ENCODE assay signal across 15 cellular contexts in the genomic region with DNA sequence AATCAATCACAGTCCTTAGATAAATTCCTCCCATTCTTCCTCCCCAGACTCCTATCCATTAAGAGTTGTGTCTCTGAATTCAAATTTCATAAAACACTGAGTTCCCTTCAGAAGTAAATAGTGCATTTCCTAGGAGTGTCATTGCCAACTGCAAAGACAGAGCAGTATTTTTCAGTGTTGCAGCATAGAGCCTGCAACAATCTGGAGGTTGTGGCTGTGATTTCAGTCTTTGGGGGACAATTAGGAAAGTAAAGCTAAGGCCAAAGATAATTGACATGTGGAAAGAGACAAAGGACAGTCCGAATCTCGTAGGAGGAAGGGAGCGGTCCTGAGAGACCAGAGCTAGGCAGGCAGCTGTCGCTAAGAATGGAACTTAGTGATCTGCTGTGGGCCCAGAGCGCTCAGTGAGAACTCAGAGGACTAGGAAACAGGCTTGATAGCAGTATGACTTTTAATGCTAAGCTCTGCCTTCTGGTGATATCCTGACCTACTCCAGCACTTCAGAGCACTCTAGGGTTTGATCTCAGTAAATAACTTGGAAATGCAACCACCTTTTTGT. TPM values are rescaled to one million over a fixed set of nuclear protein-coding genes. Genes with fewer than 3 reads are reported as not detected.
A peak's percentile ranks its signal among the peaks of the same experiment; 100 is the strongest.
DNase-seq lines count a peak whose midpoint lies in the region; ATAC-seq, FAIRE-seq and TF ChIP-seq lines count a peak whose summit lies in the region.
"Had no signal": no experiment of that assay in that cellular context is flagged by ENCODE, and none has a peak within 500 bp of the region (broad histone marks: within the 10 kb centered on the region; RNA-seq: fewer than 3 reads in every experiment).

No MANE protein-coding gene starts in this region.

- ATAC-seq in sciatic nerve: peak; percentile 85
- ATAC-seq in GM23338: no peak
- ATAC-seq: activated T-cell treated with anti-CD3 and anti-CD28 coated beads, Interleukin-2, amount 50 U/mL, for 72 hours had no signal

- H3K27me3 Mint-ChIP-seq in GM23338 (ENCODE audit: insufficient read depth, low read depth, poor library complexity): no peaks in the 10 kb centered on the region
- H3K27me3 Mint-ChIP-seq: progenitor cell of endocrine pancreas had no signal

- no peak overlapping the region for H2AFZ ChIP-seq in GM23338

- no peaks in the 10 kb centered on the region for H3K9me3 Mint-ChIP-seq in GM23338
- H3K9me3 Mint-ChIP-seq: activated T-cell treated with anti-CD3 and anti-CD28 coated beads, Interleukin-2, amount 50 U/mL, for 72 hours had no signal

- no peaks in the 10 kb centered on the region for H3K27me3 ChIP-seq in dorsolateral prefrontal cortex
- H3K27me3 ChIP-seq in uterus: no peaks in the 10 kb centered on the region
- no peaks in the 10 kb centered on the region for H3K27me3 ChIP-seq in GM23338 (ENCODE audit: insufficient read depth)
- H3K27me3 ChIP-seq: BE2C had no signal

- intact Hi-C loops in dorsolateral prefrontal cortex (cut with DNase I): no loop called here
- intact Hi-C loops in sciatic nerve (cut with DNase I): no loop called here
- intact Hi-C loops in uterus (cut with DNase I; ENCODE audit: low total_unique reads): no loop called here

- H3K4me1 ChIP-seq in uterus: peaks cover 0 to 5% of the 10 kb centered on the region in 2 donors
- H3K4me1 ChIP-seq in GM23338 (ENCODE audit: insufficient read depth): peaks cover 6% of the 10 kb centered on the region

- no peak overlapping the region for H3K27ac Mint-ChIP-seq in GM23338
- H3K27ac Mint-ChIP-seq: activated T-cell treated with anti-CD3 and anti-CD28 coated beads, Interleukin-2, amount 50 U/mL, for 72 hours; progenitor cell of endocrine pancreas had no signal

- 0 out of 3 replicates have a peak, but pooled peaks cover 1% of the 10 kb centered on the region for H3K36me3 Mint-ChIP-seq in GM23338 (ENCODE audit: low read depth)

- no peak overlapping the region for H3K4me2 ChIP-seq in GM23338
- H3K4me2 ChIP-seq: SK-N-SH had no signal

- H3F3A ChIP-seq in GM23338 (replicated peaks; ENCODE audit: low read depth): no peaks in the 10 kb centered on the region

- H3K4me3 Mint-ChIP-seq in GM23338: no peak overlapping the region
- H3K4me3 Mint-ChIP-seq: activated T-cell treated with anti-CD3 and anti-CD28 coated beads, Interleukin-2, amount 50 U/mL, for 72 hours had no signal

- peak overlapping the region in 58 of 59 donors; percentile 16 to 91 (median 70) for H3K27ac ChIP-seq in dorsolateral prefrontal cortex
- peak overlapping the region; percentile 61 to 73 for H3K27ac ChIP-seq in uterus
- no peak overlapping the region; the same call in 1 of the 2 replicates for H3K27ac ChIP-seq in GM23338 (ENCODE audit: low read depth)

- no peaks in the 10 kb centered on the region for H3K9me2 ChIP-seq in GM23338 (ENCODE audit: insufficient read depth)
- H3K9me2 ChIP-seq: SK-N-SH had no signal

- H3K36me3 ChIP-seq in uterus (no peaks in the 10 kb centered on the region), GM23338 (ENCODE audit: insufficient read depth) (no peaks in the 10 kb centered on the region)
- H3K36me3 ChIP-seq: BE2C had no signal

- H3K9me3 ChIP-seq in uterus: no peaks in the 10 kb centered on the region
- H3K9me3 ChIP-seq: BE2C, SK-N-SH had no signal

- no peaks in the 10 kb centered on the region for H3K79me2 ChIP-seq in GM23338 (replicated peaks; ENCODE audit: insufficient read depth)

- H3K4me1 Mint-ChIP-seq in GM23338: peaks cover 7% of the 10 kb centered on the region

- no peak for TF ChIP-seq CTCF in dorsolateral prefrontal cortex (IDR thresholded peaks at IDR 0.05 in 54 of 56, conservative IDR thresholded peaks at IDR 0.05 in 2 of 56; ENCODE audit: low read depth in 1 of 56, partially characterized antibody in 56 of 56)
- TF ChIP-seq CTCF in uterus (IDR thresholded peaks at IDR 0.05): no peak
- TF ChIP-seq CTCF in GM23338 (conservative IDR thresholded peaks at IDR 0.05; ENCODE audit: low read depth in 2 of 2): no peak

- H4K20me1 ChIP-seq in GM23338 (replicated peaks; ENCODE audit: insufficient read depth): no peaks in the 10 kb centered on the region

- TF ChIP-seq POLR2A in uterus (IDR thresholded peaks at IDR 0.05): no peak

- FAIRE-seq in frontal cortex (lab: Jason Lieb, UNC): no peak

- H3K4me3 ChIP-seq in dorsolateral prefrontal cortex (no peak overlapping the region), uterus (no peak overlapping the region), GM23338 (no peak overlapping the region)

- DNase-seq in dorsolateral prefrontal cortex (peak in 1 of 10 donors; percentile 31), islet precursor cell (peak; percentile 40), sciatic nerve (ENCODE audit: low spot score) (no peak), uterus (no peak), iPS-NIHi7 (ENCODE audit: extremely low spot score) (no peak), frontal cortex (ENCODE audit: low spot score in 2 of 2) (no peak), GM23338 (ENCODE audit: low spot score) (no peak)
- DNase-seq: activated CD4-positive, alpha-beta T cell treated with anti-CD3 and anti-CD28 coated beads, Interleukin-2, amount 50 U/mL, for 4 hours; activated T-cell treated with anti-CD3 and anti-CD28 coated beads, Interleukin-2, amount 50 U/mL, for 72 hours; cortex of kidney; NCI-H1694 treated with DMSO at 0.1 percent for 48 hours; OCI-M1 had no signal

TF ChIP-seq in GM23338, 12 proteins besides CTCF, POLR2A, EP300 and RAD21 (continues in another document):
- TF ChIP-seq ZNF114 (CRISPR knock-in tag; IDR thresholded peaks at IDR 0.05) (no peak), NANOG (IDR thresholded peaks at IDR 0.05; ENCODE audit: borderline replicate concordance) (no peak), EZH2phosphoT487 (IDR thresholded peaks at IDR 0.05; ENCODE audit: unreplicated experiment) (no peak), JUNB (IDR thresholded peaks at IDR 0.05; ENCODE audit: unreplicated experiment) (no peak), EZH2 (IDR thresholded peaks at IDR 0.05; ENCODE audit: low read depth, unreplicated experiment) (no peak), POLR2AphosphoS5 (IDR thresholded peaks at IDR 0.05; ENCODE audit: low read depth) (no peak), ZNF331 (CRISPR knock-in tag; IDR thresholded peaks at IDR 0.05; ENCODE audit: low read depth) (no peak)
- TF ChIP-seq, protein P1, sequence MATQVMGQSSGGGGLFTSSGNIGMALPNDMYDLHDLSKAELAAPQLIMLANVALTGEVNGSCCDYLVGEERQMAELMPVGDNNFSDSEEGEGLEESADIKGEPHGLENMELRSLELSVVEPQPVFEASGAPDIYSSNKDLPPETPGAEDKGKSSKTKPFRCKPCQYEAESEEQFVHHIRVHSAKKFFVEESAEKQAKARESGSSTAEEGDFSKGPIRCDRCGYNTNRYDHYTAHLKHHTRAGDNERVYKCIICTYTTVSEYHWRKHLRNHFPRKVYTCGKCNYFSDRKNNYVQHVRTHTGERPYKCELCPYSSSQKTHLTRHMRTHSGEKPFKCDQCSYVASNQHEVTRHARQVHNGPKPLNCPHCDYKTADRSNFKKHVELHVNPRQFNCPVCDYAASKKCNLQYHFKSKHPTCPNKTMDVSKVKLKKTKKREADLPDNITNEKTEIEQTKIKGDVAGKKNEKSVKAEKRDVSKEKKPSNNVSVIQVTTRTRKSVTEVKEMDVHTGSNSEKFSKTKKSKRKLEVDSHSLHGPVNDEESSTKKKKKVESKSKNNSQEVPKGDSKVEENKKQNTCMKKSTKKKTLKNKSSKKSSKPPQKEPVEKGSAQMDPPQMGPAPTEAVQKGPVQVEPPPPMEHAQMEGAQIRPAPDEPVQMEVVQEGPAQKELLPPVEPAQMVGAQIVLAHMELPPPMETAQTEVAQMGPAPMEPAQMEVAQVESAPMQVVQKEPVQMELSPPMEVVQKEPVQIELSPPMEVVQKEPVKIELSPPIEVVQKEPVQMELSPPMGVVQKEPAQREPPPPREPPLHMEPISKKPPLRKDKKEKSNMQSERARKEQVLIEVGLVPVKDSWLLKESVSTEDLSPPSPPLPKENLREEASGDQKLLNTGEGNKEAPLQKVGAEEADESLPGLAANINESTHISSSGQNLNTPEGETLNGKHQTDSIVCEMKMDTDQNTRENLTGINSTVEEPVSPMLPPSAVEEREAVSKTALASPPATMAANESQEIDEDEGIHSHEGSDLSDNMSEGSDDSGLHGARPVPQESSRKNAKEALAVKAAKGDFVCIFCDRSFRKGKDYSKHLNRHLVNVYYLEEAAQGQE (IDR thresholded peaks at IDR 0.05; ENCODE audit: unreplicated experiment): no peak

RNA-seq across cellular contexts. Expression of a gene that starts 46.2 kb away (rescaled TPM):
- total RNA-seq in dorsolateral prefrontal cortex: 10 to 100 TPM; 16.6 to 41.9 (median 29.6) TPM
- 23.4 TPM for total RNA-seq in sciatic nerve
- total RNA-seq in uterus: 10 to 100 TPM in 3 of 4 donors, 1 to 10 TPM in 1; 5.6 to 61.4 (median 22.5) TPM
- total RNA-seq in frontal cortex: 36.7 TPM
- total RNA-seq in GM23338 (2014; rRNA removed; shearing (Covaris generic)): 13.5 and 17.2 TPM in 2 replicates
- polyA plus RNA-seq in GM23338 (2016; fragmentation: Nextera tagmentation; extraction: Ambion mirVana): 12.4 and 15.1 TPM in 2 replicates
